In the genomic region with DNA sequence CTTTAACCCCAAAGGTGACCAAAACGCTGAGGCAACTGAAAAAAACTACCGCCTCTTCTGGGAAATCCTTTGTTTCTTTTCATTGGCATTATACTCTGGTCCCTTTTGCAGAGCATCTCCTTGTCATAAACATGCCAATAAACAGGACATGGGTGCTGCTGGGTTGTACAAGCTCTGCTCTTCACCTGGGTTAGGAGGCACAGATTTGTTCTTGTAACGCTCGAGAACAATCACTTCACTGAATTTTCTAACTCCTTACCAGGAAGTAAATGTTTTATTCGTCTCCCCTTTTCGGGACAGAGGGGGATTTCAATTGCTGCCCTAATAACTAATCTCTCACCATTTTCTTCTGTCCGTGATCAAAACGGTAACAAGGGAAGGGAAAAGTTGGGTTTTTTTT, we compare ENCODE assay signal across 8 cellular contexts. TPM values are rescaled to one million over a fixed set of nuclear protein-coding genes. Genes with fewer than 3 reads are reported as not detected.
DNase-seq lines count a peak whose midpoint lies in the region; ATAC-seq and FAIRE-seq lines count a peak whose summit lies in the region.

No MANE protein-coding gene starts in this region.

- 18% methylated on average over 8 of the region's 8 CpGs for WGBS in right cardiac atrium
- 5 to 12% (median 6%) methylated on average over 8 of the region's 8 CpGs for WGBS in small intestine, 3 donors

- H3K36me3 ChIP-seq in small intestine (ENCODE audit: control insufficient read depth in 2 of 2, insufficient read depth in 2 of 2, low read length in 2 of 2): no peaks in the 10 kb centered on the region

- H3K4me1 ChIP-seq in right cardiac atrium (ENCODE audit: control insufficient read depth, insufficient read depth, low read length) (no peaks in the 10 kb centered on the region), small intestine (ENCODE audit: control insufficient read depth in 2 of 2, insufficient read depth in 1 of 2, low read depth in 1 of 2, low read length in 1 of 2) (no peaks in the 10 kb centered on the region)

- H3K27ac ChIP-seq in right cardiac atrium (ENCODE audit: low read length) (no peak overlapping the region), small intestine (ENCODE audit: low read depth in 1 of 2, low read length in 1 of 2) (peak overlapping the region in 1 of 2 donors; percentile 53), substantia nigra (ENCODE audit: low read depth, low read length, poor library complexity, severe bottlenecking) (no peak overlapping the region)

- H3K4me3 ChIP-seq in right cardiac atrium (ENCODE audit: low read length): peak overlapping the region; percentile 67
- peak overlapping the region; percentile 52 to 70 for H3K4me3 ChIP-seq in small intestine (ENCODE audit: low read depth in 1 of 2, low read length in 2 of 2)

- H3K9me3 ChIP-seq in right cardiac atrium (ENCODE audit: control insufficient read depth, low read length) (no peaks in the 10 kb centered on the region), small intestine (ENCODE audit: control insufficient read depth, low read depth) (no peaks in the 10 kb centered on the region)

- DNase-seq in DMS79 treated with DMSO at 0.1 percent for 48 hours (lab: John Stamatoyannopoulos, UW) (peak; percentile 30), DMS79 (lab: John Stamatoyannopoulos, UW) (no peak), SW480 (ENCODE audit: low spot score) (peak; percentile 24), right cardiac atrium (no peak), small intestine (peak; percentile 51), germinal center (ENCODE audit: low spot score) (no peak), substantia nigra (lab: John Stamatoyannopoulos, UW) (no peak), EL (no peak)

- FAIRE-seq in small intestine (lab: Jason Lieb, UNC): no peak

- intact Hi-C loops in right cardiac atrium (cut with DNase I): no loop called here

- no peak for ATAC-seq in right cardiac atrium

- no peaks in the 10 kb centered on the region for H3K27me3 ChIP-seq in right cardiac atrium (ENCODE audit: control insufficient read depth, insufficient read depth)
- H3K27me3 ChIP-seq in small intestine (ENCODE audit: control insufficient read depth in 2 of 2, insufficient read depth in 2 of 2, low read length in 2 of 2): peaks cover 0 to 8% of the 10 kb centered on the region in 2 donors

RNA-seq across cellular contexts. Expression of gene PLCH1, which starts 1.3 kb away (rescaled TPM):
- total RNA-seq in right cardiac atrium: 1 to 10 TPM; 1.6 to 6.3 (median 3.7) TPM
- polyA plus RNA-seq in right cardiac atrium (1.1 TPM), small intestine (1 to 10 TPM; 1.4 to 3.1 (median 2.5) TPM)

Comparison
In these comparisons a context has a peak if more than half of its experiments do, and no peak if none do; other contexts are left out.
1. DNase-seq: peak in DMS79 treated with DMSO at 0.1 percent for 48 hours (single experiment), SW480 (single experiment) and small intestine (single experiment); none in DMS79 (single experiment), right cardiac atrium (0 of 3), germinal center (single experiment), substantia nigra (0 of 49) and EL (single experiment).